In the genomic region with DNA sequence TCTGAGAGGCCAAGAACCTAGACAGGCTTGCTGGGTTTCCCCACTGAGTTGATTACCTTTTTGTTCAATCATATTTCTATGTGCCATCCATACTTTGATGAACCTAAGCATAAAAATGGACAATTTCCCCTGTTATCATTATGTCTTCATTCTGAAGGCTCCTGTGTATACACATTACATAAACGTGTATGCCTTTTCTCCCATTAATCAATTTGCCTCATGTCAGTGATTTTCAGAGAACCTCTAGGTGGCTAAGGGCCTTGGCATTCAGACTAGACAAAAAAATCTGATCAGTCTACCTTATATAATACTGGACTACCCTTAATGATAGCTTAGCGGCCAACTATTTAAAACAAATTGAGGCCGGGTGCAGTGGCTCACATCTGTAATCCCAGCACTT, we compare ENCODE assay signal across 21 cellular contexts. TPM values are rescaled to one million over a fixed set of nuclear protein-coding genes. Genes with fewer than 3 reads are reported as not detected.
DNase-seq lines count a peak whose midpoint lies in the region; ATAC-seq and TF ChIP-seq lines count a peak whose summit lies in the region.
"Had no signal": no experiment of that assay in that cellular context is flagged by ENCODE, and none has a peak within 500 bp of the region (broad histone marks: within the 10 kb centered on the region; RNA-seq: fewer than 3 reads in every experiment).

No MANE protein-coding gene starts in this region.

- CTCF ChIA-PET in activated CD8-positive, alpha-beta T cell treated with anti-CD3 and anti-CD28 coated beads for 36 hours (lab: Charles Lee), result interaction anchor here (1.1 kb wide), 1 partner anchor 15 kb away, joined by 5 read pairs; no protein-coding TSS in a partner anchor
- CTCF ChIA-PET in activated CD8-positive, alpha-beta T cell treated with anti-CD3 and anti-CD28 coated beads, Interleukin-2, amount 10 ng/mL, durations not matched to agents 7 days and 5 days (lab: Charles Lee), result no interaction called here

- 79% methylated on average over 3 of the region's 3 CpGs for WGBS in tibial nerve, 2 donors

- peaks cover 0 to 18% (median 0%) of the 10 kb centered on the region in 4 donors for H3K4me1 ChIP-seq in tibial nerve

- no peak for TF ChIP-seq CTCF in activated CD8-positive, alpha-beta T cell treated with anti-CD3 and anti-CD28 coated beads for 36 hours (IDR thresholded peaks at IDR 0.05)
- TF ChIP-seq CTCF in HFFc6 (IDR thresholded peaks at IDR 0.05) (no peak), tibial nerve (IDR thresholded peaks at IDR 0.05) (no peak)

- no peak for ATAC-seq in activated CD8-positive, alpha-beta T cell treated with anti-CD3 and anti-CD28 coated beads for 36 hours
- ATAC-seq in activated CD8-positive, alpha-beta T cell treated with anti-CD3 and anti-CD28 coated beads, Interleukin-2, amount 10 ng/mL, durations not matched to agents 7 days and 5 days, result no peak
- no peak for ATAC-seq in activated naive CD8-positive, alpha-beta T cell treated with anti-CD3 and anti-CD28 coated beads, Interleukin-2, amount 50 U/mL, for 24 hours
- ATAC-seq in stimulated activated naive B cell treated with anti-CD40 and anti-IgM and Interleukin-4, amounts not matched to agents 10 μg/mL and 1 μg/mL and 100 μg/mL, for 72 hours (replicated peaks), result no peak
- ATAC-seq in GM19452 (IDR thresholded peaks at IDR 0.05; ENCODE audit: unreplicated experiment), result no peak
- ATAC-seq: GM23338, Panc1, Right ventricle myocardium inferior had no signal

- no peaks in the 10 kb centered on the region for H3K27me3 Mint-ChIP-seq in activated CD8-positive, alpha-beta T cell treated with anti-CD3 and anti-CD28 coated beads for 36 hours
- no peaks in the 10 kb centered on the region for H3K27me3 Mint-ChIP-seq in activated CD8-positive, alpha-beta T cell treated with anti-CD3 and anti-CD28 coated beads, Interleukin-2, amount 10 ng/mL, durations not matched to agents 7 days and 5 days (ENCODE audit: low read depth)
- H3K27me3 Mint-ChIP-seq in HFFc6 (ENCODE audit: insufficient read depth), result peaks cover 1% of the 10 kb centered on the region
- H3K27me3 Mint-ChIP-seq in activated naive CD8-positive, alpha-beta T cell treated with anti-CD3 and anti-CD28 coated beads, Interleukin-2, amount 50 U/mL, for 24 hours, result no peaks in the 10 kb centered on the region
- H3K27me3 Mint-ChIP-seq in stimulated activated naive B cell treated with anti-CD40 and anti-IgM and Interleukin-4, amounts not matched to agents 10 μg/mL and 1 μg/mL and 100 μg/mL, for 72 hours, result no peaks in the 10 kb centered on the region
- H3K27me3 Mint-ChIP-seq: CD4-positive, alpha-beta memory T cell had no signal

- H3K36me3 Mint-ChIP-seq in activated CD8-positive, alpha-beta T cell treated with anti-CD3 and anti-CD28 coated beads for 36 hours (ENCODE audit: low read depth), result no peaks in the 10 kb centered on the region
- H3K36me3 Mint-ChIP-seq in activated CD8-positive, alpha-beta T cell treated with anti-CD3 and anti-CD28 coated beads, Interleukin-2, amount 10 ng/mL, durations not matched to agents 7 days and 5 days (ENCODE audit: low read depth), result peaks cover 2% of the 10 kb centered on the region
- H3K36me3 Mint-ChIP-seq in HFFc6 (ENCODE audit: low read depth), result no peaks in the 10 kb centered on the region; the same call in 1 of the 2 replicates
- H3K36me3 Mint-ChIP-seq in activated naive CD8-positive, alpha-beta T cell treated with anti-CD3 and anti-CD28 coated beads, Interleukin-2, amount 50 U/mL, for 24 hours (ENCODE audit: low read depth), result peaks cover 3% of the 10 kb centered on the region
- H3K36me3 Mint-ChIP-seq in stimulated activated naive B cell treated with anti-CD40 and anti-IgM and Interleukin-4, amounts not matched to agents 10 μg/mL and 1 μg/mL and 100 μg/mL, for 72 hours, result peaks cover 0 to 3% of the 10 kb centered on the region in 2 donors

- DNase-seq in activated CD8-positive, alpha-beta T cell treated with anti-CD3 and anti-CD28 coated beads for 36 hours, result no peak
- DNase-seq in activated CD8-positive, alpha-beta T cell treated with anti-CD3 and anti-CD28 coated beads, Interleukin-2, amount 10 ng/mL, durations not matched to agents 7 days and 5 days, result no peak
- DNase-seq in HFFc6 (no peak), retina (no peak), tibial nerve (ENCODE audit: low spot score in 2 of 2) (no peak)
- DNase-seq in activated naive CD8-positive, alpha-beta T cell treated with anti-CD3 and anti-CD28 coated beads, Interleukin-2, amount 50 U/mL, for 24 hours, result no peak
- DNase-seq in stimulated activated naive B cell treated with anti-CD40 and anti-IgM and Interleukin-4, amounts not matched to agents 10 μg/mL and 1 μg/mL and 100 μg/mL, for 72 hours, result no peak
- DNase-seq: CD4-positive, alpha-beta memory T cell; DMS153; EL; HCEC 1CT; KBM-7; NCI-H1417 treated with DMSO at 0.1 percent for 48 hours; NCI-H1930; NCI-H226; NCI-H524; NCI-H82 had no signal

- TF ChIP-seq EP300 in tibial nerve (IDR thresholded peaks at IDR 0.05), result no peak

- H3K36me3 ChIP-seq in tibial nerve, result peaks cover 0 to 9% (median 0%) of the 10 kb centered on the region in 3 donors

- POLR2A ChIA-PET in activated CD8-positive, alpha-beta T cell treated with anti-CD3 and anti-CD28 coated beads for 36 hours (lab: Charles Lee), result no interaction called here
- POLR2A ChIA-PET in activated CD8-positive, alpha-beta T cell treated with anti-CD3 and anti-CD28 coated beads, Interleukin-2, amount 10 ng/mL, durations not matched to agents 7 days and 5 days (lab: Charles Lee), result no interaction called here

- no peak overlapping the region for H3K27ac ChIP-seq in tibial nerve

- no peaks in the 10 kb centered on the region for H3K27me3 ChIP-seq in tibial nerve

- H3K4me3 Mint-ChIP-seq in activated CD8-positive, alpha-beta T cell treated with anti-CD3 and anti-CD28 coated beads for 36 hours, result no peak overlapping the region
- no peak overlapping the region for H3K4me3 Mint-ChIP-seq in activated CD8-positive, alpha-beta T cell treated with anti-CD3 and anti-CD28 coated beads, Interleukin-2, amount 10 ng/mL, durations not matched to agents 7 days and 5 days
- H3K4me3 Mint-ChIP-seq in HFFc6, result no peak overlapping the region
- H3K4me3 Mint-ChIP-seq in activated naive CD8-positive, alpha-beta T cell treated with anti-CD3 and anti-CD28 coated beads, Interleukin-2, amount 50 U/mL, for 24 hours, result peak overlapping the region; percentile 34
- no peak overlapping the region for H3K4me3 Mint-ChIP-seq in stimulated activated naive B cell treated with anti-CD40 and anti-IgM and Interleukin-4, amounts not matched to agents 10 μg/mL and 1 μg/mL and 100 μg/mL, for 72 hours
- H3K4me3 Mint-ChIP-seq: CD4-positive, alpha-beta memory T cell; GM23338 had no signal

- H3K4me3 ChIP-seq in tibial nerve, result no peak overlapping the region
- H3K4me3 ChIP-seq: GM23338 had no signal

- peak overlapping the region; percentile 30 for H3K27ac Mint-ChIP-seq in activated CD8-positive, alpha-beta T cell treated with anti-CD3 and anti-CD28 coated beads for 36 hours
- H3K27ac Mint-ChIP-seq in activated CD8-positive, alpha-beta T cell treated with anti-CD3 and anti-CD28 coated beads, Interleukin-2, amount 10 ng/mL, durations not matched to agents 7 days and 5 days, result no peak overlapping the region
- H3K27ac Mint-ChIP-seq in HFFc6, result peak overlapping the region; percentile 1
- peak overlapping the region; percentile 83 for H3K27ac Mint-ChIP-seq in activated naive CD8-positive, alpha-beta T cell treated with anti-CD3 and anti-CD28 coated beads, Interleukin-2, amount 50 U/mL, for 24 hours
- peak overlapping the region; percentile 37 for H3K27ac Mint-ChIP-seq in stimulated activated naive B cell treated with anti-CD40 and anti-IgM and Interleukin-4, amounts not matched to agents 10 μg/mL and 1 μg/mL and 100 μg/mL, for 72 hours
- H3K27ac Mint-ChIP-seq: GM23338 had no signal

- H3K9me3 Mint-ChIP-seq in activated CD8-positive, alpha-beta T cell treated with anti-CD3 and anti-CD28 coated beads for 36 hours, result no peaks in the 10 kb centered on the region
- H3K9me3 Mint-ChIP-seq in activated CD8-positive, alpha-beta T cell treated with anti-CD3 and anti-CD28 coated beads, Interleukin-2, amount 10 ng/mL, durations not matched to agents 7 days and 5 days (ENCODE audit: insufficient read depth), result no peaks in the 10 kb centered on the region
- H3K9me3 Mint-ChIP-seq in HFFc6, result no peaks in the 10 kb centered on the region
- no peaks in the 10 kb centered on the region for H3K9me3 Mint-ChIP-seq in activated naive CD8-positive, alpha-beta T cell treated with anti-CD3 and anti-CD28 coated beads, Interleukin-2, amount 50 U/mL, for 24 hours
- no peaks in the 10 kb centered on the region for H3K9me3 Mint-ChIP-seq in stimulated activated naive B cell treated with anti-CD40 and anti-IgM and Interleukin-4, amounts not matched to agents 10 μg/mL and 1 μg/mL and 100 μg/mL, for 72 hours
- H3K9me3 Mint-ChIP-seq: CD4-positive, alpha-beta memory T cell; GM23338 had no signal

- no peaks in the 10 kb centered on the region for H3K9me3 ChIP-seq in tibial nerve

- no peak for TF ChIP-seq POLR2A in tibial nerve (IDR thresholded peaks at IDR 0.05)

- peaks cover 25% of the 10 kb centered on the region for H3K4me1 Mint-ChIP-seq in activated CD8-positive, alpha-beta T cell treated with anti-CD3 and anti-CD28 coated beads for 36 hours (ENCODE audit: low read depth)
- H3K4me1 Mint-ChIP-seq in activated CD8-positive, alpha-beta T cell treated with anti-CD3 and anti-CD28 coated beads, Interleukin-2, amount 10 ng/mL, durations not matched to agents 7 days and 5 days (ENCODE audit: low read depth), result peaks cover 30% of the 10 kb centered on the region
- peaks cover 48% of the 10 kb centered on the region for H3K4me1 Mint-ChIP-seq in HFFc6 (ENCODE audit: low read depth)
- H3K4me1 Mint-ChIP-seq in activated naive CD8-positive, alpha-beta T cell treated with anti-CD3 and anti-CD28 coated beads, Interleukin-2, amount 50 U/mL, for 24 hours, result peaks cover 41% of the 10 kb centered on the region
- H3K4me1 Mint-ChIP-seq in stimulated activated naive B cell treated with anti-CD40 and anti-IgM and Interleukin-4, amounts not matched to agents 10 μg/mL and 1 μg/mL and 100 μg/mL, for 72 hours, result peaks cover 6 to 15% of the 10 kb centered on the region in 2 donors

- intact Hi-C loops in activated CD8-positive, alpha-beta T cell treated with anti-CD3 and anti-CD28 coated beads for 36 hours (cut with micrococcal nuclease), result no loop called here

RNA-seq across cellular contexts. Expression of a gene that starts 4.1 kb away (rescaled TPM):
- total RNA-seq in activated CD8-positive, alpha-beta T cell treated with anti-CD3 and anti-CD28 coated beads for 36 hours, result 10 to 100 TPM; 15.5 to 16.8 TPM
- 10 to 100 TPM; 15.5 to 18.6 TPM for total RNA-seq in activated CD8-positive, alpha-beta T cell treated with anti-CD3 and anti-CD28 coated beads, Interleukin-2, amount 10 ng/mL, durations not matched to agents 7 days and 5 days
- total RNA-seq in HFFc6 (2021; fragmentation: NEBNext Ultra II Directional; extraction: Animal tissue kit (Norgen Biotek cat#: 25700)), result 10 to 100 TPM; 21.2 to 24.1 (median 22.4) TPM
- 10 to 100 TPM; 14.7 to 22.2 (median 19.3) TPM for total RNA-seq in tibial nerve

RNA-seq across cellular contexts. Expression of a gene that starts 4.7 kb away (rescaled TPM):
- 1 to 10 TPM; 7.9 to 8.7 TPM for total RNA-seq in activated CD8-positive, alpha-beta T cell treated with anti-CD3 and anti-CD28 coated beads for 36 hours
- 1 to 10 TPM; 7.3 to 7.7 TPM for total RNA-seq in activated CD8-positive, alpha-beta T cell treated with anti-CD3 and anti-CD28 coated beads, Interleukin-2, amount 10 ng/mL, durations not matched to agents 7 days and 5 days
- 1 to 10 TPM; 4.2 to 6.1 (median 5.3) TPM for total RNA-seq in HFFc6 (2021; fragmentation: NEBNext Ultra II Directional; extraction: Animal tissue kit (Norgen Biotek cat#: 25700))
- 10 to 100 TPM in 1 of 4 donors, 1 to 10 TPM in 3; 3.0 to 14.2 (median 6.2) TPM for total RNA-seq in tibial nerve

RNA-seq across cellular contexts. Expression of a gene that starts 52.3 kb away (rescaled TPM):
- total RNA-seq in activated CD8-positive, alpha-beta T cell treated with anti-CD3 and anti-CD28 coated beads for 36 hours, result 1 to 10 TPM in 1 of 2 experiments, under 1 TPM in 1; 0.97 to 1.3 TPM
- total RNA-seq in activated CD8-positive, alpha-beta T cell treated with anti-CD3 and anti-CD28 coated beads, Interleukin-2, amount 10 ng/mL, durations not matched to agents 7 days and 5 days, result 10 to 100 TPM in 1 of 2 experiments, 1 to 10 TPM in 1; 8.9 to 10.2 TPM
- total RNA-seq in HFFc6 (2021; fragmentation: NEBNext Ultra II Directional; extraction: Animal tissue kit (Norgen Biotek cat#: 25700)), result 1 to 10 TPM; 5.1 to 9.8 (median 8.4) TPM
- 10 to 100 TPM in 3 of 4 donors, 1 to 10 TPM in 1; 5.3 to 18.2 (median 14.5) TPM for total RNA-seq in tibial nerve
